Comparison of ENCODE assay signal across 8 cellular contexts in the genomic region with DNA sequence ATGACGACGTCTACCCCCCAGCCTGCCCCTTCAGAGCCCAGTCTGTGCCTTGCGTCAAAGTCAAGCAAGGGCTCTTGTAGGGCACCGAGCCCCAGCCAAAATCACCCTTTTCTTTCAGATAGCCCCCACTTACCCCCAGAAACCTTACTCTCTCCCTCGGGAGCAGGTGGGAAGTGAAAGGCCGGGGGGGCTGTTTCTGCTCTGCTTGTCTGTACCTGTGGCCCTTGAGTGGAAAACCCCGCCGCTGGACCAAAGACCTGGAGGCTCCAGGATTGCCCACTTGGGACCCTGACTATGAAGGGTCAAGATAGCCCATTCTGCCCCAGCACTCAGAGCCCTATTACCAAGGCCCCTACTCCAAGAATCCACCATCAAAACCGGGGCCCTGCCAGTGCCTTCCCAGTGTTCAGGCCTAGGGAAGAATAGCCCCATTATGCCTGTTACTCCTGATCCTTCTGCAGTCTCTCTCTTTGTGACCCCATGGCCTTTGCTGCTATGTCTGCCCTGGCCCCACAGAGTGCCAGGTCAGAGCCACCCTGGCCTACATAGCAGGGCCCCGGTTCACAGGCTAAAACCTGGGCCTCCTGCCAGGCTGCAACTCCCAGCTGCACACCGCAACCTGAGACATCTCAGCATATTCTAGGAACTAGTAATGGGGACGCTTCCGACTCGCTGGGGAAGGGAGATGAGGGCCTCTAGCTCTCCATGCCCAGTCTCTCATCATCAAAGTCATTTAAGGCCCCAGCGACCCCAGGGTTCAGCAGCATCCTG. TPM values are rescaled to one million over a fixed set of nuclear protein-coding genes. Genes with fewer than 3 reads are reported as not detected.
DNase-seq lines count a peak whose midpoint lies in the region; ATAC-seq and TF ChIP-seq lines count a peak whose summit lies in the region.

No MANE protein-coding gene starts in this region.

- intact Hi-C loops in Caco-2 (cut with micrococcal nuclease; ENCODE audit: unreplicated experiment), result loop anchor here (10.0 kb wide), 1 partner anchor 470 kb away; no protein-coding TSS in a partner anchor

- TF ChIP-seq CTCF in Caco-2 (IDR thresholded peaks at IDR 0.05; ENCODE audit: insufficient read depth in 1 of 2, low read depth in 1 of 2, low read length in 1 of 2, severe bottlenecking in 1 of 2, unreplicated experiment in 1 of 2), result no peak
- TF ChIP-seq CTCF in H9 (conservative IDR thresholded peaks at IDR 0.05), result no peak
- TF ChIP-seq CTCF in RWPE2 (IDR thresholded peaks at IDR 0.05; ENCODE audit: poor library complexity, severe bottlenecking), result peak; percentile 36
- no peak for TF ChIP-seq CTCF in epithelial cell of proximal tubule (conservative IDR thresholded peaks at IDR 0.05; ENCODE audit: low read depth, low read length)
- TF ChIP-seq CTCF in nephron progenitor cell (IDR thresholded peaks at IDR 0.05), result no peak

- no peaks in the 10 kb centered on the region for H3K27me3 Mint-ChIP-seq in Caco-2 (ENCODE audit: insufficient read depth, unreplicated experiment)
- H3K27me3 Mint-ChIP-seq in H9 (ENCODE audit: low read depth), result no peaks in the 10 kb centered on the region
- no peaks in the 10 kb centered on the region for H3K27me3 Mint-ChIP-seq in nephron progenitor cell (ENCODE audit: low read depth, poor library complexity)

- no peak overlapping the region for H3K4ac ChIP-seq in H9 (ENCODE audit: low read depth, low read length)

- peak overlapping the region; percentile 45 for H3K4me2 ChIP-seq in H9 (ENCODE audit: insufficient read depth, insufficient read length, low read length)

- peak overlapping the region; percentile 81 for H3K14ac ChIP-seq in H9 (ENCODE audit: insufficient read depth, low read length)

- DNase-seq in Caco-2, result peak in 1 of 2 experiments; percentile 16
- no peak for DNase-seq in H9
- DNase-seq in RWPE2 (ENCODE audit: low spot score), result no peak
- DNase-seq in epithelial cell of proximal tubule (ENCODE audit: low read depth), result no peak
- no peak for DNase-seq in nephron progenitor cell
- no peak for DNase-seq in cortex of kidney (lab: John Stamatoyannopoulos, UW)
- DNase-seq in MV-4-11 (lab: John Stamatoyannopoulos, UW), result no peak
- DNase-seq in iPS-NIHi11 (ENCODE audit: low spot score), result no peak

- BruUV-seq in Caco-2 (replicated peaks; lab: Mats Ljungman, UMichigan), result no TSS peak

- H3K4me3 ChIP-seq in Caco-2 (ENCODE audit: low read depth, low read length) (peak overlapping the region; percentile 78), RWPE2 (ENCODE audit: severe bottlenecking) (peak overlapping the region; percentile 60), epithelial cell of proximal tubule (ENCODE audit: low read depth, low read length) (peak overlapping the region; percentile 66)

- H3K4me1 ChIP-seq in Caco-2 (peaks cover 7% of the 10 kb centered on the region; the same call in 1 of the 2 replicates), H9 (ENCODE audit: insufficient read depth, low read length) (peaks cover 12% of the 10 kb centered on the region), RWPE2 (ENCODE audit: insufficient read depth, poor library complexity, severe bottlenecking) (peaks cover 8% of the 10 kb centered on the region)

- H3K79me2 ChIP-seq in H9 (ENCODE audit: insufficient read depth, low read length), result no peaks in the 10 kb centered on the region

- H3K9me3 Mint-ChIP-seq in Caco-2 (ENCODE audit: unreplicated experiment), result no peaks in the 10 kb centered on the region
- no peaks in the 10 kb centered on the region; a peak in 1 of 5 replicates for H3K9me3 Mint-ChIP-seq in H9
- peaks cover under 1% of the 10 kb centered on the region for H3K9me3 Mint-ChIP-seq in nephron progenitor cell

- no peak overlapping the region for H2BK5ac ChIP-seq in H9 (ENCODE audit: insufficient read length, low read length)

- no peak overlapping the region for H3T11ph ChIP-seq in H9 (ENCODE audit: low read length)

- no peak overlapping the region for H2BK15ac ChIP-seq in H9 (ENCODE audit: low read depth, low read length)

- CTCF ChIA-PET in Caco-2 (lab: Charles Lee), result interaction anchor here (0.6 to 1.3 kb wide), 3 partner anchors 114 to 293 kb away, joined by 3 to 20 read pairs (median 4); a partner anchor contains a TSS

- H3K27ac ChIP-seq in H9 (ENCODE audit: insufficient read length, low read depth, low read length) (no peak overlapping the region), RWPE2 (ENCODE audit: poor library complexity, severe bottlenecking) (peak overlapping the region; percentile 41)

- H3K36me3 Mint-ChIP-seq in Caco-2 (ENCODE audit: insufficient read depth, unreplicated experiment), result peaks cover 5% of the 10 kb centered on the region
- no peaks in the 10 kb centered on the region for H3K36me3 Mint-ChIP-seq in H9 (ENCODE audit: insufficient read depth in 1 of 3, low read depth in 3 of 3)
- no peaks in the 10 kb centered on the region for H3K36me3 Mint-ChIP-seq in nephron progenitor cell (ENCODE audit: low read depth)

- H4K20me1 ChIP-seq in H9 (ENCODE audit: control insufficient read depth, insufficient read depth, insufficient read length), result no peaks in the 10 kb centered on the region

- H3K36me3 ChIP-seq in Caco-2 (ENCODE audit: control insufficient read depth, insufficient read depth, low read length) (no peaks in the 10 kb centered on the region), RWPE2 (ENCODE audit: low read depth) (no peaks in the 10 kb centered on the region)

- H3K27me3 ChIP-seq in Caco-2 (replicated peaks; ENCODE audit: control insufficient read depth, insufficient read depth, low read length) (no peaks in the 10 kb centered on the region), H9 (ENCODE audit: insufficient read depth, low read length) (no peaks in the 10 kb centered on the region), RWPE2 (ENCODE audit: insufficient read depth, poor library complexity, severe bottlenecking) (no peaks in the 10 kb centered on the region)

- H3K4me3 Mint-ChIP-seq in Caco-2 (ENCODE audit: unreplicated experiment), result peak overlapping the region; percentile 77
- peak overlapping the region; percentile 85 to 88 for H3K4me3 Mint-ChIP-seq in H9
- peak overlapping the region; percentile 88 for H3K4me3 Mint-ChIP-seq in nephron progenitor cell

- no peak overlapping the region for H4K5ac ChIP-seq in H9 (ENCODE audit: insufficient read length, low read depth, low read length)

- H2BK120ac ChIP-seq in H9 (ENCODE audit: low read depth, low read length, poor library complexity, severe bottlenecking), result no peak overlapping the region

- no peak overlapping the region for H3K56ac ChIP-seq in H9 (ENCODE audit: insufficient read length, low read depth, low read length)

- H4K8ac ChIP-seq in H9 (replicated peaks; ENCODE audit: insufficient read length, low read depth, low read length), result no peak overlapping the region

- no peaks in the 10 kb centered on the region for H3K9me3 ChIP-seq in Caco-2
- no peaks in the 10 kb centered on the region for H3K9me3 ChIP-seq in H9 (ENCODE audit: control insufficient read depth, low read depth, low read length)
- H3K9me3 ChIP-seq in RWPE2 (ENCODE audit: severe bottlenecking), result no peaks in the 10 kb centered on the region

- H2AFZ ChIP-seq in H9 (ENCODE audit: low read length), result no peak overlapping the region

- peak overlapping the region; percentile 55 for H3K18ac ChIP-seq in H9 (ENCODE audit: insufficient read length, low read depth, low read length)

- H3K79me1 ChIP-seq in H9 (ENCODE audit: insufficient read depth, low read depth, low read length, poor library complexity, severe bottlenecking), result no peaks in the 10 kb centered on the region

- H3K4me1 Mint-ChIP-seq in Caco-2 (ENCODE audit: low read depth, unreplicated experiment), result peaks cover 22% of the 10 kb centered on the region
- H3K4me1 Mint-ChIP-seq in H9, result peaks cover 45 to 47% of the 10 kb centered on the region in 2 experiments
- peaks cover 60% of the 10 kb centered on the region for H3K4me1 Mint-ChIP-seq in nephron progenitor cell

- peak overlapping the region; percentile 87 for H3K27ac Mint-ChIP-seq in Caco-2 (ENCODE audit: unreplicated experiment)
- H3K27ac Mint-ChIP-seq in H9, result peak overlapping the region; percentile 90 to 97 (median 96)
- peak overlapping the region; percentile 98 for H3K27ac Mint-ChIP-seq in nephron progenitor cell

- H3K9ac ChIP-seq in H9 (ENCODE audit: extremely low read depth, insufficient read length, low read length), result peak overlapping the region; percentile 81

- H3K23me2 ChIP-seq in H9 (ENCODE audit: insufficient read length, low read depth, low read length, poor library complexity, severe bottlenecking), result peaks cover 9% of the 10 kb centered on the region

- no peak overlapping the region for H2BK20ac ChIP-seq in H9 (ENCODE audit: low read depth, low read length, poor library complexity, severe bottlenecking)

- no peak overlapping the region for H2BK12ac ChIP-seq in H9 (ENCODE audit: insufficient read length, low read depth, low read length)

- H3K23ac ChIP-seq in H9 (ENCODE audit: insufficient read length, low read depth, low read length), result no peak overlapping the region

- no peak overlapping the region for H2AK5ac ChIP-seq in H9 (ENCODE audit: insufficient read length, low read length)

- no peak overlapping the region for H4K91ac ChIP-seq in H9 (ENCODE audit: insufficient read length, low read depth, low read length)

- POLR2A ChIA-PET in Caco-2 (lab: Charles Lee), result interaction anchor here (1.1 kb wide), 2 partner anchors 12 to 279 kb away, joined by 4 to 9 read pairs; no protein-coding TSS in a partner anchor

- no peak; the same call in 2 of the 3 replicates for ATAC-seq in RWPE2 (ENCODE audit: low read depth)

- WGBS in H9 (ENCODE audit: extremely low coverage, insufficient read length, low lambda C conversion rate), result no CpG with 5 or more reads among the region's 15 CpGs

RNA-seq across cellular contexts. Expression of a gene that starts 22.2 kb away (rescaled TPM):
- total RNA-seq in Caco-2 (2022) (78.2 and 90.6 TPM in 2 replicates), H9 (2021) (10.1 and 10.6 TPM in 2 replicates), epithelial cell of proximal tubule (2.9 and 11.9 TPM in 2 replicates)

RNA-seq across cellular contexts. Expression of a gene that starts 35.5 kb away (rescaled TPM):
- total RNA-seq in Caco-2 (2022), result 15.5 and 19.0 TPM in 2 replicates
- 31.2 and 33.5 TPM in 2 replicates for total RNA-seq in H9 (2021)
- 10.8 and 36.9 TPM in 2 replicates for total RNA-seq in epithelial cell of proximal tubule

RNA-seq across cellular contexts. Expression of a gene that starts 35.7 kb away (rescaled TPM):
- total RNA-seq in Caco-2 (2022), result 46.3 and 48.4 TPM in 2 replicates
- total RNA-seq in H9 (2021), result 52.6 and 61.1 TPM in 2 replicates
- 15.2 and 17.4 TPM in 2 replicates for total RNA-seq in epithelial cell of proximal tubule
